ENCODE assay signal across 27 cellular contexts in the genomic region with DNA sequence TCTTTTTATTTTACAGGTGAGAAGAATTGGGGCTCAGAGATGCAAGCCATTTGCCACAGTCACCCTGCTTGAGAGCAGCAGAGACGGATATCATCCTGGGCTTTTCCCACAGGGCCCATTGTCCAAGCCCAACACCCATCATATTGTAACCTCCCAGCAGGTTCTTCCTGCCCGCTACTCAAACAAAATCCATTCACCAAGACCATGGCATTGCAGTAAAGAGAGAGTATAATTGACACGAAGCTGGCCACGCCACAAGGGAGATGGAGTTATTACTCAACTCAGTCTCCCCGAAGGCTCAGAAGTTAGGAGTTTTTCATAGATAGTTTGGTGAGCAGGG.
"Had no signal": no experiment of that assay in that cellular context is flagged by ENCODE, and none has a peak within 500 bp of the region (broad histone marks: within the 10 kb centered on the region; RNA-seq: fewer than 3 reads in every experiment).

No MANE protein-coding gene starts in this region.

- H3K36me3 ChIP-seq: gastroesophageal sphincter, heart left ventricle, left lung, neutrophil, pancreas, right lobe of liver, suprapubic skin had no signal

- H3K27ac Mint-ChIP-seq: mesothelial cell of epicardium; naive B cell; natural killer cell treated with Interleukin-12 subunit alpha and Interleukin-12 subunit beta and Interleukin-15 and Interleukin-18, amount 100 ng/mL, for 72 hours; progenitor cell of endocrine pancreas; stimulated activated naive B cell treated with anti-CD40 and anti-IgM and Interleukin-4, amounts not matched to agents 10 μg/mL and 1 μg/mL and 100 μg/mL, for 72 hours; stimulated activated naive CD8-positive, alpha-beta T cell treated with anti-CD3 and anti-CD28 coated beads, Interleukin-15, Interleukin-2, amounts not matched to agents 100 ng/mL and 50 ng/mL, for 24 hours; type B pancreatic cell had no signal

- H3K9me3 ChIP-seq: gastroesophageal sphincter, left lung, mucosa of descending colon, neutrophil, pancreas, right lobe of liver, suprapubic skin had no signal

- H3K4me2 ChIP-seq: hepatocyte had no signal

- H3K4me1 ChIP-seq: foreskin keratinocyte, gastroesophageal sphincter, heart left ventricle, left lung, pancreas, right lobe of liver, suprapubic skin had no signal

- H2AFZ ChIP-seq: hepatocyte had no signal

- DNase-seq: dorsolateral prefrontal cortex; effector CD4-positive, alpha-beta T cell; foreskin keratinocyte; heart left ventricle; kidney; left lung; mesenchymal stem cell; mucosa of descending colon; naive B cell; pancreas; right lobe of liver; small intestine; stimulated activated CD4-positive, alpha-beta T cell treated with anti-CD3 and anti-CD28 coated beads, Interleukin-15, amount 100 ng/mL, for 24 hours; stimulated activated CD4-positive, alpha-beta T cell treated with anti-CD3 and anti-CD28 coated beads, Interleukin-2, amount 100 ng/mL, for 48 hours; stimulated activated naive B cell treated with anti-CD40 and anti-IgM and Interleukin-4, amounts not matched to agents 10 μg/mL and 1 μg/mL and 100 μg/mL, for 72 hours had no signal

- H3K27me3 ChIP-seq: foreskin keratinocyte, hepatocyte, left lung, neutrophil, pancreas, right lobe of liver had no signal

- H3K4me1 Mint-ChIP-seq: naive B cell; neural crest cell; stimulated activated naive B cell treated with anti-CD40 and anti-IgM and Interleukin-4, amounts not matched to agents 10 μg/mL and 1 μg/mL and 100 μg/mL, for 72 hours had no signal

- H3K36me3 Mint-ChIP-seq: mesothelial cell of epicardium; naive B cell; natural killer cell treated with Interleukin-12 subunit alpha and Interleukin-12 subunit beta and Interleukin-15 and Interleukin-18, amount 100 ng/mL, for 72 hours; type B pancreatic cell had no signal

- H3K4me3 Mint-ChIP-seq: mesothelial cell of epicardium; natural killer cell treated with Interleukin-12 subunit alpha and Interleukin-12 subunit beta and Interleukin-15 and Interleukin-18, amount 100 ng/mL, for 72 hours; neural crest cell; stimulated activated naive B cell treated with anti-CD40 and anti-IgM and Interleukin-4, amounts not matched to agents 10 μg/mL and 1 μg/mL and 100 μg/mL, for 72 hours; stimulated activated naive CD8-positive, alpha-beta T cell treated with anti-CD3 and anti-CD28 coated beads, Interleukin-15, Interleukin-2, amounts not matched to agents 100 ng/mL and 50 ng/mL, for 24 hours; type B pancreatic cell had no signal

- ATAC-seq: esophagus mucosa; foreskin keratinocyte; gastroesophageal sphincter; heart left ventricle; left lung; mucosa of descending colon; pancreas; right lobe of liver; stimulated activated naive B cell treated with anti-CD40 and anti-IgM and Interleukin-4, amounts not matched to agents 10 μg/mL and 1 μg/mL and 100 μg/mL, for 72 hours had no signal

- H3K27ac ChIP-seq: dorsolateral prefrontal cortex, epithelial cell of prostate, foreskin keratinocyte, gastroesophageal sphincter, heart left ventricle, hepatocyte, left lung, neutrophil, pancreas, right lobe of liver, suprapubic skin had no signal

- H3K79me2 ChIP-seq: hepatocyte had no signal

- H3K4me3 ChIP-seq: dorsolateral prefrontal cortex, gastroesophageal sphincter, heart left ventricle, hepatocyte, left lung, mucosa of descending colon, pancreas, right lobe of liver, suprapubic skin had no signal

- H3K9me3 Mint-ChIP-seq: natural killer cell treated with Interleukin-12 subunit alpha and Interleukin-12 subunit beta and Interleukin-15 and Interleukin-18, amount 100 ng/mL, for 72 hours; neural crest cell; stimulated activated naive CD8-positive, alpha-beta T cell treated with anti-CD3 and anti-CD28 coated beads, Interleukin-15, Interleukin-2, amounts not matched to agents 100 ng/mL and 50 ng/mL, for 24 hours; type B pancreatic cell had no signal
